In the genomic region with DNA sequence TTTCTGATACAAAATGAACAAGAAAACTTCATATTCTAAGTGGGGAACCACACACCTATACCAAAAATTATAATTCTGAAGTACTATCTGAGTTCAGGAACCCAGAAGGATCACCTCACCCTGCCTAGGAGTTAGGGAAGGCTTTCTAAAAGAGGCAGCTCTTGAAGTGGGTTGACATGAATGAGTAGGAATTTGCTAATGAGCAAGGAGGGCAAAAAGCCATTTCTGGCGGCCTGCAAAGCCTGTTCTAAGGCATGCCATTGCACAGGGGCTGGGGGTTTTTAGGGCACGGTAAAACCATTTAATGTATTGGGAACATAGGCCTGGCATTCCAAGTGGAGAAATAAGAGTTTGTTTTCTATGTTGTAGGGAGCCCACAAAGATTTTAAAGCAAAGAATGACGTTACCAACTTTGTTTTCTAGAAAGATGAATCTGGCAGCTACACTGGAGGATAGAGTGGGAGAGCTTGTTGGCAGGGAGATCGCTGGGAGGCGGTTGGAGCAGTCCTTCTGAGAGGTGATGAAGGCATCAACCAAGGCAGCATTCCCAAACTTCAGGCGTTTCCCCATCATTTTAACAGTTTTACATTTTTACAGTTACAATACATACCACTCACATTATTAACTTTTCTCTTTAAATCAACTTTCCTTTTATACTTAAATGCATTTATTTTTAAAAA, we compare ENCODE assay signal across 26 cellular contexts. TPM values are rescaled to one million over a fixed set of nuclear protein-coding genes. Genes with fewer than 3 reads are reported as not detected.
A peak's percentile ranks its signal among the peaks of the same experiment; 100 is the strongest.
DNase-seq lines count a peak whose midpoint lies in the region; ATAC-seq and TF ChIP-seq lines count a peak whose summit lies in the region.
"Had no signal": no experiment of that assay in that cellular context is flagged by ENCODE, and none has a peak within 500 bp of the region (broad histone marks: within the 10 kb centered on the region; RNA-seq: fewer than 3 reads in every experiment).

No MANE protein-coding gene starts in this region.

- peak overlapping the region in 3 of 5 experiments; percentile 8 to 68 (median 22) for H3K27ac Mint-ChIP-seq in brain
- H3K27ac Mint-ChIP-seq in T-helper 2 cell treated with Interferon-gamma antibody and Interleukin-4, amounts not matched to agents 5 μg/mL and 100 μg/mL, for 36 hours, result no peak overlapping the region
- H3K27ac Mint-ChIP-seq: B cell; CD8-positive, alpha-beta memory T cell had no signal

- no peaks in the 10 kb centered on the region for H3K9me3 ChIP-seq in lower lobe of right lung

- no peak for TF ChIP-seq CTCF in brain (conservative IDR thresholded peaks at IDR 0.05)
- no peak for TF ChIP-seq CTCF in lower lobe of right lung (IDR thresholded peaks at IDR 0.05)

- peaks cover 16% of the 10 kb centered on the region for H3K4me1 Mint-ChIP-seq in brain
- no peaks in the 10 kb centered on the region for H3K4me1 Mint-ChIP-seq in T-helper 2 cell treated with Interferon-gamma antibody and Interleukin-4, amounts not matched to agents 5 μg/mL and 100 μg/mL, for 36 hours (ENCODE audit: low read depth)
- H3K4me1 Mint-ChIP-seq: B cell had no signal

- no peaks in the 10 kb centered on the region for H3K4me1 ChIP-seq in lower lobe of right lung

- H3K27me3 Mint-ChIP-seq in brain, result no peaks in the 10 kb centered on the region
- no peaks in the 10 kb centered on the region for H3K27me3 Mint-ChIP-seq in T-helper 2 cell treated with Interferon-gamma antibody and Interleukin-4, amounts not matched to agents 5 μg/mL and 100 μg/mL, for 36 hours (ENCODE audit: low read depth)
- H3K27me3 Mint-ChIP-seq: B cell; CD8-positive, alpha-beta memory T cell had no signal

- peak; percentile 60 for DNase-seq in Ammon's horn (ENCODE audit: low spot score)
- DNase-seq in head of caudate nucleus, result peak in 31 of 42 donors; percentile 18 to 90 (median 57)
- no peak for DNase-seq in T-helper 2 cell treated with Interferon-gamma antibody and Interleukin-4, amounts not matched to agents 5 μg/mL and 100 μg/mL, for 36 hours (ENCODE audit: low spot score)
- DNase-seq in lower lobe of right lung, result no peak
- DNase-seq in germinal center (ENCODE audit: low spot score), result no peak
- DNase-seq: CD8-positive, alpha-beta memory T cell; DMS 273 treated with DMSO at 0.1 percent for 48 hours; DMS79; GF-D8; IMR-90; KG1; MM.1S; NCI-H1417; NCI-H1694; NCI-H2029 treated with DMSO at 0.1 percent for 48 hours; NCI-H2227 treated with DMSO at 0.1 percent for 48 hours; NCI-H526 treated with DMSO at 0.1 percent for 48 hours; SHP77 had no signal

- H3K9me3 Mint-ChIP-seq in brain, result peaks cover 8 to 17% (median 14%) of the 10 kb centered on the region in 5 experiments
- peaks cover 3% of the 10 kb centered on the region for H3K9me3 Mint-ChIP-seq in T-helper 2 cell treated with Interferon-gamma antibody and Interleukin-4, amounts not matched to agents 5 μg/mL and 100 μg/mL, for 36 hours

- no peak overlapping the region for H3K4me3 ChIP-seq in lower lobe of right lung

- intact Hi-C loops in head of caudate nucleus (cut with DNase I), result no loop called here
- intact Hi-C loops in lower lobe of right lung (cut with DNase I), result no loop called here

- peaks cover 90% of the 10 kb centered on the region for H3K36me3 Mint-ChIP-seq in brain
- peaks cover 1% of the 10 kb centered on the region for H3K36me3 Mint-ChIP-seq in T-helper 2 cell treated with Interferon-gamma antibody and Interleukin-4, amounts not matched to agents 5 μg/mL and 100 μg/mL, for 36 hours (ENCODE audit: low read depth)

- H3K27ac ChIP-seq in temporal lobe (ENCODE audit: low read depth, low read length) (peak overlapping the region; percentile 48), lower lobe of right lung (no peak overlapping the region)
- H3K27ac ChIP-seq: C4-2B, RWPE1 had no signal

- ATAC-seq in lower lobe of right lung (no peak), GM21447 (IDR thresholded peaks at IDR 0.05; ENCODE audit: unreplicated experiment) (no peak)
- ATAC-seq: HCT116, Panc1 had no signal

- H3K36me3 ChIP-seq in lower lobe of right lung, result peaks cover 43% of the 10 kb centered on the region

- H3K4me3 Mint-ChIP-seq in brain, result peak overlapping the region in 1 of 5 experiments; percentile 2
- no peak overlapping the region for H3K4me3 Mint-ChIP-seq in T-helper 2 cell treated with Interferon-gamma antibody and Interleukin-4, amounts not matched to agents 5 μg/mL and 100 μg/mL, for 36 hours
- H3K4me3 Mint-ChIP-seq: B cell; CD8-positive, alpha-beta memory T cell had no signal

- H3K27me3 ChIP-seq in lower lobe of right lung (ENCODE audit: low read depth), result no peaks in the 10 kb centered on the region

RNA-seq across cellular contexts. Expression of a gene that starts 14.1 kb away (rescaled TPM):
- polyA plus RNA-seq in brain (ENCODE audit: insufficient read depth, low read depth, low replicate concordance), result 34.1 TPM
- total RNA-seq in temporal lobe (18.4 TPM), lower lobe of right lung (21.9 TPM)

RNA-seq across cellular contexts. Expression of a gene that starts 17.9 kb away (rescaled TPM):
- 14.3 TPM for polyA plus RNA-seq in brain (ENCODE audit: insufficient read depth, low read depth, low replicate concordance)
- total RNA-seq in temporal lobe (21.4 TPM), lower lobe of right lung (15.7 TPM)

Comparison
In these comparisons a context has a peak if more than half of its experiments do, and no peak if none do; other contexts are left out.
1. DNase-seq: peak in Ammon's horn (single experiment) and head of caudate nucleus (31 of 42); none in T-helper 2 cell treated with Interferon-gamma antibody and Interleukin-4, amounts not matched to agents 5 μg/mL and 100 μg/mL, for 36 hours (single experiment), lower lobe of right lung (single experiment) and germinal center (single experiment).